In the genomic region with DNA sequence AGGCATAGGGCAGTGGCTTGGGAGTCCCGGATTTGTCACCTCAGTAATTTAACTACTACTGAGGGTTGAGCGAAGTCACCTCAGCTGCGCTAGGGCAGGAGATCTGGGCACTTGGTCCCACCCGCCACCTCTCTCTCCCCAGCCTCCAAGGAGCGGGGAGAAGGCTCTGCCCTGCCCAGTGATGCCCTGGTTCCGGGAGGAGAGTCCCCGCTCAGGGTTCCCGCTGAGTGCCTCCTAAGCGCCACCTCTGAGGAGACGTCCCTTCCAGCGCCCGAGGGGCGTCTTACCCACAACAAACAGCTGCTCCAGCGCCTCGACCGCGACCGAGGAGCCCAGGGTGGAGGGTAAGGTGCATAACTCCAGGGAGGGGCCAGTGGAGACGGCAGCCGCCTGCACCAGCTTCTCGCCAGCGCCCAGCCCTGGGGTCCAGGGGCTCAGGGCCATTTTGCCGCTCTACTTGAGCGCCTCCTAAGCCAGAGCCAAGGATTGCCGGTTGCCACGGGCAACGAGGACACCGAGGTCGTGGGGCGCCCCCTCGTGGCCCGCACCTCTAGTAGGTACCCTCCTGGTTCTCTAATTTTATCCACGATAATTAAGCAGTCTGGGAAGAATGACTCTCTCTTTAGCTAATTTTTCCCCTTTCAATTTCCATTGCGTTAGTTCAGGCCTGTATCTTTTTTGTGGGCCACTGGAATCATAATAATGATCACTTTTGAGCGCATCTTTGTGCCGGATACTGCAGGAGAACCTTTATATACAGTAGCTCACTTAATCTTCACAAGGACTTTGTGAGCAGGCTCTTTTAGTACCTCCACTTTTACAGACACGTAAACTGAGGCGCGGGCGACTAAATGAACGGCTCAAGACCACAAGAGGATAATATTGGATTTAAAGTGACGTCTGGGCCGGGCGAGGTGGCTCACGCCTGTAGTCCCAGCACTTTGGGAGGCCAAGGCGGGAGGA, we compare ENCODE assay signal across 8 cellular contexts. TPM values are rescaled to one million over a fixed set of nuclear protein-coding genes. Genes with fewer than 3 reads are reported as not detected.
DNase-seq lines count a peak whose midpoint lies in the region; TF ChIP-seq lines count a peak whose summit lies in the region.

Gene CCDC175, minus strand, starts transcription at position 481 of the 963 bp plus-strand sequence. Its CDS starts 37 bp downstream, at position 444.

- DNase-seq in GDM1 (lab: John Stamatoyannopoulos, UW) (peak; percentile 86), HCEC 1CT (peak; percentile 52), MM.1S (peak; percentile 85), T-helper 1 cell (peak; percentile 67 to 81 (median 76)), anterior cingulate cortex (lab: John Stamatoyannopoulos, UW) (peak in 56 of 58 donors; percentile 3 to 86 (median 56)), hepatocyte (ENCODE audit: low spot score) (peak; percentile 96), putamen (ENCODE audit: low spot score) (peak; percentile 75), vagina (ENCODE audit: extremely low spot score in 2 of 2) (no peak)

- H3F3A ChIP-seq in MM.1S (ENCODE audit: insufficient read depth, low read length), result no peaks in the 10 kb centered on the region

- no peaks in the 10 kb centered on the region for H3K9me3 ChIP-seq in MM.1S (replicated peaks; ENCODE audit: insufficient read depth, low read length)
- H3K9me3 ChIP-seq in hepatocyte (ENCODE audit: low read depth), result no peaks in the 10 kb centered on the region
- H3K9me3 ChIP-seq in vagina, result no peaks in the 10 kb centered on the region

- H3K9ac ChIP-seq in MM.1S (ENCODE audit: low read length), result peak within 1 kb of the TSS; percentile 31; the same call in 1 of the 2 replicates

- H4K20me1 ChIP-seq in MM.1S (ENCODE audit: insufficient read depth, low read length) (no peaks in the 10 kb centered on the region), hepatocyte (ENCODE audit: insufficient read depth, poor library complexity, severe bottlenecking) (no peaks in the 10 kb centered on the region)

- H3K9me2 ChIP-seq in MM.1S (replicated peaks; ENCODE audit: insufficient read depth, low read length) (no peaks in the 10 kb centered on the region), hepatocyte (replicated peaks; ENCODE audit: insufficient read depth) (no peaks in the 10 kb centered on the region)

- peak within 1 kb of the TSS; percentile 71 for H3K4me3 ChIP-seq in MM.1S (ENCODE audit: low read length)
- peak within 1 kb of the TSS; percentile 76 for H3K4me3 ChIP-seq in hepatocyte
- peak within 1 kb of the TSS; percentile 37 to 48 for H3K4me3 ChIP-seq in vagina

- H3K79me2 ChIP-seq in MM.1S (ENCODE audit: low read length), result no peaks in the 10 kb centered on the region
- no peaks in the 10 kb centered on the region for H3K79me2 ChIP-seq in hepatocyte

- H3K27me3 ChIP-seq in MM.1S (replicated peaks; ENCODE audit: insufficient read depth, low read length), result no peaks in the 10 kb centered on the region
- H3K27me3 ChIP-seq in hepatocyte, result no peaks in the 10 kb centered on the region
- no peaks in the 10 kb centered on the region for H3K27me3 ChIP-seq in vagina

- H2AFZ ChIP-seq in MM.1S (ENCODE audit: low read length), result peak within 1 kb of the TSS; percentile 80
- H2AFZ ChIP-seq in hepatocyte, result peak within 1 kb of the TSS; percentile 94

- H3K4me1 ChIP-seq in MM.1S (ENCODE audit: low read length) (no peaks in the 10 kb centered on the region), hepatocyte (ENCODE audit: insufficient read depth) (no peaks in the 10 kb centered on the region), vagina (peaks cover 10% of the 10 kb centered on the region)

- intact Hi-C loops in vagina (cut with DNase I), result no loop called here

- H3K36me3 ChIP-seq in MM.1S (replicated peaks; ENCODE audit: insufficient read depth, low read length) (no peaks in the 10 kb centered on the region), hepatocyte (replicated peaks; ENCODE audit: insufficient read depth, low read depth) (no peaks in the 10 kb centered on the region), vagina (no peaks in the 10 kb centered on the region)

- 21% methylated on average over 46 of the region's 46 CpGs for WGBS in hepatocyte (ENCODE audit: low lambda C conversion rate, missing lambda C conversion rate)

- TF ChIP-seq CTCF in MM.1S (IDR thresholded peaks at IDR 0.05; ENCODE audit: low read length), result peak; percentile 70
- TF ChIP-seq CTCF in hepatocyte (IDR thresholded peaks at IDR 0.05; ENCODE audit: poor library complexity), result peak; percentile 80
- peak in 2 of 3 experiments; percentile 33 to 44 for TF ChIP-seq CTCF in vagina (IDR thresholded peaks at IDR 0.05)

- H3K27ac ChIP-seq in MM.1S (ENCODE audit: low read length) (no peak within 1 kb of the TSS), hepatocyte (no peak within 1 kb of the TSS), vagina (no peak within 1 kb of the TSS)

- no peak for TF ChIP-seq POLR2A in vagina (IDR thresholded peaks at IDR 0.05)

- H3K4me2 ChIP-seq in MM.1S (ENCODE audit: low read depth, low read length) (peak within 1 kb of the TSS; percentile 85; the same call in 1 of the 2 replicates), hepatocyte (peak within 1 kb of the TSS; percentile 97)

RNA-seq across cellular contexts. Expression of gene CCDC175, which starts in this region (rescaled TPM):
- total RNA-seq in hepatocyte (not detected in 2 replicates), vagina (not detected)
- not detected in 2 replicates for polyA plus RNA-seq in hepatocyte

Comparison
In these comparisons a context has a peak if more than half of its experiments do, and no peak if none do; other contexts are left out.
1. Peak in DNase-seq, H3K4me3 ChIP-seq and H3K4me2 ChIP-seq in hepatocyte; RNA of the gene not detected or under 1 TPM.
2. DNase-seq: peak in GDM1 (single experiment), HCEC 1CT (single experiment), MM.1S (single experiment), T-helper 1 cell (5 of 5), anterior cingulate cortex (56 of 58) and putamen (single experiment); none in vagina (0 of 2).
3. Peak in every context shown above with its lines, with median percentiles within 50 percentile points of each other: H3K4me3 ChIP-seq and CTCF ChIP-seq.